1 cellular context compared by ENCODE assay signal in the genomic region with DNA sequence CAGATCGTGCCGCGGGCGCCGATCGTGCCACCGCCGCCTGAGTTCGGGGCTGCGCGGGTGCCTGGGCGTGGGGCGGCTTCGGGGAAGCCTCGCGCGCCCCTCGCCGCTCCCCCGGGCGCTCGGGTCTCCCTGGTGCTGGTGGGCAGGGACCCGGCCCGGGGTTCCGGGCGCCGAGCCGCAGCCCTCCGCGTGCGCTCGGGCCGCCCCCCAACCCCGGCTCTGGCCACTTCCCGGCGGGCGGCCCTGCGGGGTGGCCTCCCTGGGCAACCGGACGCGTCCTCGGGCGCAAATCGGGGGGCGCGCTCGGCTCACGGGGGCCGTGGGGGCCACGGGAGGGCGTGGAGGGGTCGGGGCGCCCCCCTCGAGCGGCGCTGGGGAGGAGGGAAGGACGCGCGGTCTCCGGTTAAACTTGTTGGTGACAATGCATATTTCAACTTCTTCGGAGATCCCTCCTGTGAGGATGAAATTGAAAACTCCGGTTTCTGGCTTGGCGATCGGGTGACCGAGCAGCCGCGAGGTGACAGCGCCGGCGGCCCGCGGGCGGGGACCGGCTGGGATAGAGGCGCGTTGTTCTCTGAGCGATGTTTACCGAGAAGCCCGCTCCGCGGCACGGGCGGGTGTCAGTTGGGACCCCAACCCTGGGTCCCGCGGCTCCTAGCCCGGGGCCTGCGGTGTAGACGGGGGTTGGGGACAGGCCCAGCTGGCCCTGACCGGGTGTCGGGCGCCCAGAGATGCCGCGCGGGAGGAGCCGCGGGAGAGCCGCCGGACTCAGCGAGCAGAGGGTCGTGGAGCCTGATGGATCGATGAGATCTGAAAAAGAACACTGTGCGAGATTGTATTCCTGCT.
TF ChIP-seq lines count a peak whose summit lies in the region.

No MANE protein-coding gene starts in this region.

TF ChIP-seq in HepG2, 621 proteins besides CTCF, POLR2A, EP300 and RAD21 (continued from another document and continues in another):
- TF ChIP-seq, protein P1, sequence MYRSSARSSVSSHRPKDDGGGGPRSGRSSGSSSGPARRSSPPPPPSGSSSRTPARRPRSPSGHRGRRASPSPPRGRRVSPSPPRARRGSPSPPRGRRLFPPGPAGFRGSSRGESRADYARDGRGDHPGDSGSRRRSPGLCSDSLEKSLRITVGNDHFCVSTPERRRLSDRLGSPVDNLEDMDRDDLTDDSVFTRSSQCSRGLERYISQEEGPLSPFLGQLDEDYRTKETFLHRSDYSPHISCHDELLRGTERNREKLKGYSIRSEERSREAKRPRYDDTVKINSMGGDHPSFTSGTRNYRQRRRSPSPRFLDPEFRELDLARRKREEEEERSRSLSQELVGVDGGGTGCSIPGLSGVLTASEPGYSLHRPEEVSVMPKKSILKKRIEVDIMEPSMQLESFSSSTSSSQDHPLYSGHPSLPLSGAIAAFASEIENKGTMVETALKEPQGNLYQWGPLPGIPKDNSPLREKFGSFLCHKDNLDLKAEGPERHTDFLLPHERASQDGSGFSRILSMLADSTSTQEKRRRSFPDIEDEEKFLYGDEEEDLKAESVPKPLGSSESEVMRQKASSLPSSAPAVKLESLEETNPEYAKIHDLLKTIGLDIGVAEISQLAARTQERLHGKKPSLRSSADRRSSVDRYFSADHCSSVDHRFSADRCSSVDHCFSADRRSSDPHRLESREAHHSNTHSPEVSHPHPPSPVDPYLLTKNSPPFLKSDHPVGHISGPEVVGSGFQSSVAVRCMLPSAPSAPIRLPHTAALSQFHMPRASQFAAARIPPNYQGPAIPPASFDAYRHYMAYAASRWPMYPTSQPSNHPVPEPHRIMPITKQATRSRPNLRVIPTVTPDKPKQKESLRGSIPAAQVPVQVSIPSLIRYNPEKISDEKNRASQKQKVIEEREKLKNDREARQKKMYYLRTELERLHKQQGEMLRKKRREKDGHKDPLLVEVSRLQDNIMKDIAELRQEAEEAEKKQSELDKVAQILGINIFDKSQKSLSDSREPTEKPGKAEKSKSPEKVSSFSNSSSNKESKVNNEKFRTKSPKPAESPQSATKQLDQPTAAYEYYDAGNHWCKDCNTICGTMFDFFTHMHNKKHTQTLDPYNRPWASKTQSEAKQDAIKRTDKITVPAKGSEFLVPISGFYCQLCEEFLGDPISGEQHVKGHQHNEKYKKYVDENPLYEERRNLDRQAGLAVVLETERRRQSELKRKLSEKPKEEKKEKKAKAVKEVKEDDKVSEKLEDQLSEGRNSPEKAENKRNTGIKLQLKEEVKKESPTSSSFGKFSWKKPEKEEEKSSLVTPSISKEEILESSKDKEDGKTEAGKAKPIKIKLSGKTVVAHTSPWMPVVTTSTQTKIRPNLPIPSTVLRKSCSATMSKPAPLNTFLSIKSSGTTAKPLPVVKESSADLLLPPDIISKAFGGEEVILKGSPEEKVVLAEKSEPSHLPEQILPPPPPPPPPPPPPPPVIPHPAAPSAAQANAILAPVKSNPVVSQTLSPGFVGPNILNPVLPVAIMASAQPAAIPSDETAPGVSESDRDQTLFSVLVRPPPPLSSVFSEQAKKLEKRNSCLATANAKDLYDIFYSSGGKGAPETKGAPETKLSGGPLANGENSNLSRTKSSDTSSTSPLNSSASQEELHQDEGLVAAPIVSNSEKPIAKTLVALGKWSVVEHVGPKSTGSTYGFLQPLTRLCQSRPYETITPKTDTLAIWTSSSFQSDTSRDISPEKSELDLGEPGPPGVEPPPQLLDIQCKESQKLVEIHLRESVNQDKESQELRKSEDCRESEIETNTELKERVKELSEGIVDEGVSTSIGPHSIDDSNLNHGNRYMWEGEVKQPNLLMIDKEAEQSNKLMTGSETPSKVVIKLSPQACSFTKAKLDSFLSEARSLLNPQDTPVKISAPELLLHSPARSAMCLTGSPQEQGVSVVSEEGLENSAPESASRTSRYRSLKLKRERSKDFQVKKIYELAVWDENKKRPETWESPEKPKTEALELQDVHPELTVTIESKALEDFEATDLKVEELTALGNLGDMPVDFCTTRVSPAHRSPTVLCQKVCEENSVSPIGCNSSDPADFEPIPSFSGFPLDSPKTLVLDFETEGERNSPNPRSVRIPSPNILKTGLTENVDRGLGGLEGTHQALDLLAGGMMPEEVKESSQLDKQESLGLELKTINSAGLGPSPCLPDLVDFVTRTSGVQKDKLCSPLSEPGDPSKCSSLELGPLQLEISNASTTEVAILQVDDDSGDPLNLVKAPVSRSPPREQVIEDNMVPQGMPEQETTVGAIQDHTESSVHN (CRISPR knock-in tag; IDR thresholded peaks at IDR 0.05) = no peak
- TF ChIP-seq CBFB (CRISPR knock-in tag; IDR thresholded peaks at IDR 0.05) = no peak
- no peak for TF ChIP-seq NPAS2 (CRISPR knock-in tag; IDR thresholded peaks at IDR 0.05; ENCODE audit: borderline replicate concordance)
- no peak for TF ChIP-seq U2AF2 (IDR thresholded peaks at IDR 0.05; ENCODE audit: low read depth, low read length)
- TF ChIP-seq, protein P2, sequence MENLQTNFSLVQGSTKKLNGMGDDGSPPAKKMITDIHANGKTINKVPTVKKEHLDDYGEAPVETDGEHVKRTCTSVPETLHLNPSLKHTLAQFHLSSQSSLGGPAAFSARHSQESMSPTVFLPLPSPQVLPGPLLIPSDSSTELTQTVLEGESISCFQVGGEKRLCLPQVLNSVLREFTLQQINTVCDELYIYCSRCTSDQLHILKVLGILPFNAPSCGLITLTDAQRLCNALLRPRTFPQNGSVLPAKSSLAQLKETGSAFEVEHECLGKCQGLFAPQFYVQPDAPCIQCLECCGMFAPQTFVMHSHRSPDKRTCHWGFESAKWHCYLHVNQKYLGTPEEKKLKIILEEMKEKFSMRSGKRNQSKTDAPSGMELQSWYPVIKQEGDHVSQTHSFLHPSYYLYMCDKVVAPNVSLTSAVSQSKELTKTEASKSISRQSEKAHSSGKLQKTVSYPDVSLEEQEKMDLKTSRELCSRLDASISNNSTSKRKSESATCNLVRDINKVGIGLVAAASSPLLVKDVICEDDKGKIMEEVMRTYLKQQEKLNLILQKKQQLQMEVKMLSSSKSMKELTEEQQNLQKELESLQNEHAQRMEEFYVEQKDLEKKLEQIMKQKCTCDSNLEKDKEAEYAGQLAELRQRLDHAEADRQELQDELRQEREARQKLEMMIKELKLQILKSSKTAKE (CRISPR knock-in tag; IDR thresholded peaks at IDR 0.05; ENCODE audit: borderline replicate concordance) = no peak
- no peak for TF ChIP-seq ELF1 (CRISPR knock-in tag; IDR thresholded peaks at IDR 0.05)
- no peak for TF ChIP-seq CREB1 (IDR thresholded peaks at IDR 0.05)
- no peak for TF ChIP-seq CREB1 (CRISPR knock-in tag; IDR thresholded peaks at IDR 0.05)
- TF ChIP-seq, protein P3, sequence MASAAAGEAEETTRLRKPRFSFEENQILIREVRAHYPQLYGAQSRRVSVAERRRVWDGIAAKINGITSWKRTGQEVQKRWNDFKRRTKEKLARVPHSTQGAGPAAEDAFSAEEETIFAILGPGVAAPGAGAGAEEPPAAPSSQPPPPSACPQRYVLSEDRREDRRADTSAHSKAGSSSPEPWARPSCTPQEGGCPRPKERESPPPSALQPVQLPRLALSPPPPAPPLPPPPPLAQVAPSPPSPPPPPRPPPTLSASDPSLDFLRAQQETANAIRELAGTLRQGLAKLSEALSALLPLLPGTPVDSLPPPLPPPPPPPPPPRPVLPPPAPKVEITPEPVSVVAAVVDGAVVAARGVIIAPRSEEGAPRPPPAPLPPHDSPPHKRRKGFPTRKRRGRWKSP (CRISPR knock-in tag; IDR thresholded peaks at IDR 0.05) = peak; percentile 39; the same call in 1 of the 2 replicates
- TF ChIP-seq AGO2 (optimal IDR thresholded peaks at IDR 0.05; ENCODE audit: low read depth, low read length) = peak; percentile 96
- TF ChIP-seq, protein P4, sequence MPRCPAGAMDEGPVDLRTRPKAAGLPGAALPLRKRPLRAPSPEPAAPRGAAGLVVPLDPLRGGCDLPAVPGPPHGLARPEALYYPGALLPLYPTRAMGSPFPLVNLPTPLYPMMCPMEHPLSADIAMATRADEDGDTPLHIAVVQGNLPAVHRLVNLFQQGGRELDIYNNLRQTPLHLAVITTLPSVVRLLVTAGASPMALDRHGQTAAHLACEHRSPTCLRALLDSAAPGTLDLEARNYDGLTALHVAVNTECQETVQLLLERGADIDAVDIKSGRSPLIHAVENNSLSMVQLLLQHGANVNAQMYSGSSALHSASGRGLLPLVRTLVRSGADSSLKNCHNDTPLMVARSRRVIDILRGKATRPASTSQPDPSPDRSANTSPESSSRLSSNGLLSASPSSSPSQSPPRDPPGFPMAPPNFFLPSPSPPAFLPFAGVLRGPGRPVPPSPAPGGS (CRISPR knock-in tag; IDR thresholded peaks at IDR 0.05) = 0 out of 2 replicates have a peak, but pooled peaks have one; percentile 51
- peak; percentile 64; the same call in 1 of the 2 replicates for TF ChIP-seq ZFP82 (CRISPR knock-in tag; IDR thresholded peaks at IDR 0.05; ENCODE audit: borderline replicate concordance)
- peak; percentile 4 for TF ChIP-seq ZNF781 (CRISPR knock-in tag; IDR thresholded peaks at IDR 0.05; ENCODE audit: borderline replicate concordance, not compliant biosample characterization)
- TF ChIP-seq PCBP1 (IDR thresholded peaks at IDR 0.05; ENCODE audit: borderline replicate concordance, low read depth, low read length) = no peak
- TF ChIP-seq, protein P5, sequence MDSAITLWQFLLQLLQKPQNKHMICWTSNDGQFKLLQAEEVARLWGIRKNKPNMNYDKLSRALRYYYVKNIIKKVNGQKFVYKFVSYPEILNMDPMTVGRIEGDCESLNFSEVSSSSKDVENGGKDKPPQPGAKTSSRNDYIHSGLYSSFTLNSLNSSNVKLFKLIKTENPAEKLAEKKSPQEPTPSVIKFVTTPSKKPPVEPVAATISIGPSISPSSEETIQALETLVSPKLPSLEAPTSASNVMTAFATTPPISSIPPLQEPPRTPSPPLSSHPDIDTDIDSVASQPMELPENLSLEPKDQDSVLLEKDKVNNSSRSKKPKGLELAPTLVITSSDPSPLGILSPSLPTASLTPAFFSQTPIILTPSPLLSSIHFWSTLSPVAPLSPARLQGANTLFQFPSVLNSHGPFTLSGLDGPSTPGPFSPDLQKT (CRISPR knock-in tag; IDR thresholded peaks at IDR 0.05; ENCODE audit: borderline replicate concordance) = no peak
- TF ChIP-seq, protein P6, sequence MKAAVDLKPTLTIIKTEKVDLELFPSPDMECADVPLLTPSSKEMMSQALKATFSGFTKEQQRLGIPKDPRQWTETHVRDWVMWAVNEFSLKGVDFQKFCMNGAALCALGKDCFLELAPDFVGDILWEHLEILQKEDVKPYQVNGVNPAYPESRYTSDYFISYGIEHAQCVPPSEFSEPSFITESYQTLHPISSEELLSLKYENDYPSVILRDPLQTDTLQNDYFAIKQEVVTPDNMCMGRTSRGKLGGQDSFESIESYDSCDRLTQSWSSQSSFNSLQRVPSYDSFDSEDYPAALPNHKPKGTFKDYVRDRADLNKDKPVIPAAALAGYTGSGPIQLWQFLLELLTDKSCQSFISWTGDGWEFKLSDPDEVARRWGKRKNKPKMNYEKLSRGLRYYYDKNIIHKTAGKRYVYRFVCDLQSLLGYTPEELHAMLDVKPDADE (CRISPR knock-in tag; IDR thresholded peaks at IDR 0.05) = no peak
- TF ChIP-seq, protein P7, sequence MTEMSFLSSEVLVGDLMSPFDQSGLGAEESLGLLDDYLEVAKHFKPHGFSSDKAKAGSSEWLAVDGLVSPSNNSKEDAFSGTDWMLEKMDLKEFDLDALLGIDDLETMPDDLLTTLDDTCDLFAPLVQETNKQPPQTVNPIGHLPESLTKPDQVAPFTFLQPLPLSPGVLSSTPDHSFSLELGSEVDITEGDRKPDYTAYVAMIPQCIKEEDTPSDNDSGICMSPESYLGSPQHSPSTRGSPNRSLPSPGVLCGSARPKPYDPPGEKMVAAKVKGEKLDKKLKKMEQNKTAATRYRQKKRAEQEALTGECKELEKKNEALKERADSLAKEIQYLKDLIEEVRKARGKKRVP (CRISPR knock-in tag; IDR thresholded peaks at IDR 0.05) = no peak
- TF ChIP-seq, protein P8, sequence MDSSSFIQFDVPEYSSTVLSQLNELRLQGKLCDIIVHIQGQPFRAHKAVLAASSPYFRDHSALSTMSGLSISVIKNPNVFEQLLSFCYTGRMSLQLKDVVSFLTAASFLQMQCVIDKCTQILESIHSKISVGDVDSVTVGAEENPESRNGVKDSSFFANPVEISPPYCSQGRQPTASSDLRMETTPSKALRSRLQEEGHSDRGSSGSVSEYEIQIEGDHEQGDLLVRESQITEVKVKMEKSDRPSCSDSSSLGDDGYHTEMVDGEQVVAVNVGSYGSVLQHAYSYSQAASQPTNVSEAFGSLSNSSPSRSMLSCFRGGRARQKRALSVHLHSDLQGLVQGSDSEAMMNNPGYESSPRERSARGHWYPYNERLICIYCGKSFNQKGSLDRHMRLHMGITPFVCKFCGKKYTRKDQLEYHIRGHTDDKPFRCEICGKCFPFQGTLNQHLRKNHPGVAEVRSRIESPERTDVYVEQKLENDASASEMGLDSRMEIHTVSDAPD (CRISPR knock-in tag; IDR thresholded peaks at IDR 0.05) = no peak
- TF ChIP-seq RBM22 (optimal IDR thresholded peaks at IDR 0.05; ENCODE audit: low read length) = no peak
- TF ChIP-seq ZBTB7A (CRISPR knock-in tag; IDR thresholded peaks at IDR 0.05) = no peak
- TF ChIP-seq SMAD9 (CRISPR knock-in tag; IDR thresholded peaks at IDR 0.05) = no peak
- no peak for TF ChIP-seq RFX1 (IDR thresholded peaks at IDR 0.05)
- TF ChIP-seq ZNF546 (CRISPR knock-in tag; conservative IDR thresholded peaks at IDR 0.05) = peak; percentile 70
- TF ChIP-seq, protein P9, sequence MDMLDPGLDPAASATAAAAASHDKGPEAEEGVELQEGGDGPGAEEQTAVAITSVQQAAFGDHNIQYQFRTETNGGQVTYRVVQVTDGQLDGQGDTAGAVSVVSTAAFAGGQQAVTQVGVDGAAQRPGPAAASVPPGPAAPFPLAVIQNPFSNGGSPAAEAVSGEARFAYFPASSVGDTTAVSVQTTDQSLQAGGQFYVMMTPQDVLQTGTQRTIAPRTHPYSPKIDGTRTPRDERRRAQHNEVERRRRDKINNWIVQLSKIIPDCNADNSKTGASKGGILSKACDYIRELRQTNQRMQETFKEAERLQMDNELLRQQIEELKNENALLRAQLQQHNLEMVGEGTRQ (IDR thresholded peaks at IDR 0.05; ENCODE audit: low read depth, low read length) = no peak
- TF ChIP-seq, protein P9 (CRISPR knock-in tag; IDR thresholded peaks at IDR 0.05; ENCODE audit: borderline replicate concordance) = no peak
- no peak for TF ChIP-seq ARNT (IDR thresholded peaks at IDR 0.05)
- no peak for TF ChIP-seq PHB2 (IDR thresholded peaks at IDR 0.05; ENCODE audit: partially characterized antibody)
- TF ChIP-seq ZNF567 (CRISPR knock-in tag; IDR thresholded peaks at IDR 0.05; ENCODE audit: borderline replicate concordance) = no peak
- TF ChIP-seq, protein P10, sequence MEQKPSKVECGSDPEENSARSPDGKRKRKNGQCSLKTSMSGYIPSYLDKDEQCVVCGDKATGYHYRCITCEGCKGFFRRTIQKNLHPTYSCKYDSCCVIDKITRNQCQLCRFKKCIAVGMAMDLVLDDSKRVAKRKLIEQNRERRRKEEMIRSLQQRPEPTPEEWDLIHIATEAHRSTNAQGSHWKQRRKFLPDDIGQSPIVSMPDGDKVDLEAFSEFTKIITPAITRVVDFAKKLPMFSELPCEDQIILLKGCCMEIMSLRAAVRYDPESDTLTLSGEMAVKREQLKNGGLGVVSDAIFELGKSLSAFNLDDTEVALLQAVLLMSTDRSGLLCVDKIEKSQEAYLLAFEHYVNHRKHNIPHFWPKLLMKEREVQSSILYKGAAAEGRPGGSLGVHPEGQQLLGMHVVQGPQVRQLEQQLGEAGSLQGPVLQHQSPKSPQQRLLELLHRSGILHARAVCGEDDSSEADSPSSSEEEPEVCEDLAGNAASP (CRISPR knock-in tag; IDR thresholded peaks at IDR 0.05; ENCODE audit: borderline replicate concordance) = 0 out of 2 replicates have a peak, but pooled peaks have one; percentile 23
- TF ChIP-seq NKX3-1 (CRISPR knock-in tag; IDR thresholded peaks at IDR 0.05) = peak; percentile 23; the same call in 1 of the 2 replicates
